8 cellular contexts compared by ENCODE assay signal in genomic region chr11:9506489-9507343, GRCh38. TPM values are rescaled to one million over a fixed set of nuclear protein-coding genes. Genes with fewer than 3 reads are reported as not detected.
A peak's percentile ranks its signal among the peaks of the same experiment; 100 is the strongest.
DNase-seq lines count a peak whose midpoint lies in the region; ATAC-seq and TF ChIP-seq lines count a peak whose summit lies in the region.

No MANE protein-coding gene starts in this region.

- H3K27ac ChIP-seq in HUES6 (ENCODE audit: low read depth, low read length) (peak overlapping the region; percentile 51), OCI-LY1 (ENCODE audit: low read depth, low read length, poor library complexity, severe bottlenecking) (no peak overlapping the region)

- peaks cover 14 to 15% of the 10 kb centered on the region in 2 donors for H3K36me3 Mint-ChIP-seq in naive B cell
- peaks cover 89% of the 10 kb centered on the region for H3K36me3 Mint-ChIP-seq in stimulated activated effector memory CD8-positive, alpha-beta T cell treated with anti-CD3 and anti-CD28 coated beads, Interleukin-12 subunit alpha, Interleukin-12 subunit beta, amount 100 ng/mL, for 72 hours

- H3K27me3 ChIP-seq in HUES6 (ENCODE audit: control insufficient read depth, insufficient read depth, low read length) (no peaks in the 10 kb centered on the region), OCI-LY1 (ENCODE audit: insufficient read depth, low read length) (no peaks in the 10 kb centered on the region)

- peaks cover 5 to 12% (median 9%) of the 10 kb centered on the region in 3 donors for H3K4me1 Mint-ChIP-seq in naive B cell
- H3K4me1 Mint-ChIP-seq in stimulated activated effector memory CD8-positive, alpha-beta T cell treated with anti-CD3 and anti-CD28 coated beads, Interleukin-12 subunit alpha, Interleukin-12 subunit beta, amount 100 ng/mL, for 72 hours: peaks cover 12% of the 10 kb centered on the region

- peak overlapping the region; percentile 21; the same call in 1 of the 2 replicates for H3K4me3 ChIP-seq in HUES6 (ENCODE audit: low read depth, low read length)
- H3K4me3 ChIP-seq in OCI-LY1 (ENCODE audit: low read depth, low read length, poor library complexity, severe bottlenecking): no peak overlapping the region

- no peaks in the 10 kb centered on the region for H3F3A ChIP-seq in OCI-LY1 (ENCODE audit: insufficient read depth, low read length)

- H3K4me1 ChIP-seq in HUES6 (ENCODE audit: control insufficient read depth, insufficient read depth, low read length) (peaks cover 18% of the 10 kb centered on the region; the same call in 1 of the 2 replicates), OCI-LY1 (ENCODE audit: insufficient read depth, low read length, severe bottlenecking) (peaks cover 15% of the 10 kb centered on the region)

- TF ChIP-seq POLR2A in erythroblast (IDR thresholded peaks at IDR 0.05; ENCODE audit: low read length): no peak

- H3K27me3 Mint-ChIP-seq in naive B cell: no peaks in the 10 kb centered on the region

- no peak overlapping the region for H3K4me3 Mint-ChIP-seq in naive B cell
- no peak overlapping the region for H3K4me3 Mint-ChIP-seq in stimulated activated effector memory CD8-positive, alpha-beta T cell treated with anti-CD3 and anti-CD28 coated beads, Interleukin-12 subunit alpha, Interleukin-12 subunit beta, amount 100 ng/mL, for 72 hours

- no peak overlapping the region for H3K4me2 ChIP-seq in OCI-LY1 (ENCODE audit: low read length)

- no peaks in the 10 kb centered on the region for H3K79me2 ChIP-seq in OCI-LY1 (ENCODE audit: insufficient read depth, low read length)

- H3K9me2 ChIP-seq in OCI-LY1 (ENCODE audit: low read depth, low read length): no peaks in the 10 kb centered on the region

- in situ Hi-C loops in G401 (cut with HindIII; ENCODE audit: low sequenced_read_pairs): no loop called here

- peak; percentile 95 for TF ChIP-seq CTCF in OCI-LY1 (IDR thresholded peaks at IDR 0.05; ENCODE audit: low read length)

- DNase-seq in G401 (ENCODE audit: low spot score): peak; percentile 84
- peak; percentile 89 for DNase-seq in activated CD8-positive, alpha-beta memory T cell treated with anti-CD3 and anti-CD28 coated beads, Interleukin-2, amount 50 U/mL, for 48 hours
- DNase-seq in erythroblast (lab: John Stamatoyannopoulos, UW): peak; percentile 81 to 90
- peak; percentile 51 for DNase-seq in naive B cell
- peak; percentile 71 to 83 for DNase-seq in stimulated activated effector memory CD8-positive, alpha-beta T cell treated with anti-CD3 and anti-CD28 coated beads, Interleukin-12 subunit alpha, Interleukin-12 subunit beta, amount 100 ng/mL, for 72 hours (ENCODE audit: low spot score in 2 of 2)

- H3K36me3 ChIP-seq in HUES6 (ENCODE audit: control insufficient read depth, insufficient read depth, low read length) (peaks cover 28% of the 10 kb centered on the region), OCI-LY1 (ENCODE audit: insufficient read depth, low read length) (peaks cover 12% of the 10 kb centered on the region)

- no peaks in the 10 kb centered on the region for H4K20me1 ChIP-seq in OCI-LY1 (ENCODE audit: insufficient read depth, low read length)

- ATAC-seq in naive B cell (ENCODE audit: low read depth in 2 of 2) (peak; percentile 61 to 89), HG02884 (IDR thresholded peaks at IDR 0.05; ENCODE audit: unreplicated experiment) (no peak)
- peak; percentile 79 for ATAC-seq in stimulated activated effector memory CD8-positive, alpha-beta T cell treated with anti-CD3 and anti-CD28 coated beads, Interleukin-12 subunit alpha, Interleukin-12 subunit beta, amount 100 ng/mL, for 72 hours

- no peaks in the 10 kb centered on the region for H3K9me3 ChIP-seq in HUES6 (ENCODE audit: control insufficient read depth, insufficient read depth, low read depth, low read length)
- H3K9me3 ChIP-seq in OCI-LY1 (ENCODE audit: low read length): no peaks in the 10 kb centered on the region

- H2AFZ ChIP-seq in OCI-LY1 (ENCODE audit: low read length): no peak overlapping the region

- H3K9me3 Mint-ChIP-seq in naive B cell: no peaks in the 10 kb centered on the region
- no peaks in the 10 kb centered on the region for H3K9me3 Mint-ChIP-seq in stimulated activated effector memory CD8-positive, alpha-beta T cell treated with anti-CD3 and anti-CD28 coated beads, Interleukin-12 subunit alpha, Interleukin-12 subunit beta, amount 100 ng/mL, for 72 hours

- H3K27ac Mint-ChIP-seq in naive B cell: peak overlapping the region in 1 of 6 donors; percentile 38
- no peak overlapping the region for H3K27ac Mint-ChIP-seq in stimulated activated effector memory CD8-positive, alpha-beta T cell treated with anti-CD3 and anti-CD28 coated beads, Interleukin-12 subunit alpha, Interleukin-12 subunit beta, amount 100 ng/mL, for 72 hours

- no peak overlapping the region for H3K9ac ChIP-seq in HUES6 (ENCODE audit: low read length)
- no peak overlapping the region for H3K9ac ChIP-seq in OCI-LY1 (ENCODE audit: low read length)

RNA-seq across cellular contexts. Expression of gene ZNF143, which starts 45.9 kb away (rescaled TPM):
- total RNA-seq in G401 (2014; rRNA removed; shearing (Covaris generic)): 4.7 and 24.5 TPM in 2 replicates
- polyA plus RNA-seq in naive B cell (ENCODE audit: low read depth in 6 of 6): 10 to 100 TPM; 16.0 to 46.8 (median 34.9) TPM
